ENCODE assay signal across 9 cellular contexts in the genomic region with DNA sequence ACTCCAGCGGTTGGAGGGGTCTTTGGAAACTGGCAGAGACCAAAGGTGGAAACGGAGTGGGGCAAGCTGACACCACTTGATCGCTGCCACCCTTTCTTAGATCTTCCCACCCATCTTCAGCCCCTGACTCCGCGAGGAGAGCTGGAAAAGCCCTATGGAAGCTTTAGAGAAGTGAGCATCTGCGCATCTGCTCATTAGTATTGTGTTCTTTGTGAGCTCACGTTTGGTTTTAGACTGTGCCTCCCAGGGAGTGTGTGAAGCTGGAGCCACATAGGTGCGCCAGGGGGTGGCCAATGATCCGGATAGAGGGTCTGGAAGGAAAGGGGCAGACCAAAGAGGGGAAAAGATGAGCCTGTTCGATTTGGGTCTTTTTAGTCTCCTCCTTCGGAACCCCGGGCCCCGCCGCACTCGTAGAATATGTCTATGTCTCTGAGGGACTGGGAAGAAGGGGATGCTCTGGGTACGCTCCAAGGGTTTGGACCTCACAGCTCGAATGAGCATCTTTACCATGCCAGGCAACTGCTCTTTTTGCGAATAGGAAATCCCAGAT. TPM values are rescaled to one million over a fixed set of nuclear protein-coding genes. Genes with fewer than 3 reads are reported as not detected.
DNase-seq lines count a peak whose midpoint lies in the region; ATAC-seq and TF ChIP-seq lines count a peak whose summit lies in the region.
"Had no signal": no experiment of that assay in that cellular context is flagged by ENCODE, and none has a peak within 500 bp of the region (broad histone marks: within the 10 kb centered on the region; RNA-seq: fewer than 3 reads in every experiment).

No MANE protein-coding gene starts in this region.

- no peaks in the 10 kb centered on the region for H3K9me2 ChIP-seq in PC-9 (ENCODE audit: insufficient read depth)

- intact Hi-C loops in PC-9 (cut with micrococcal nuclease; ENCODE audit: unreplicated experiment) = no loop called here

- no peaks in the 10 kb centered on the region for H3K36me3 Mint-ChIP-seq in activated CD4-positive, alpha-beta T cell treated with anti-CD3 and anti-CD28 coated beads, Interleukin-2, amount 10 ng/mL, durations not matched to agents 7 days and 5 days (ENCODE audit: low read depth)
- H3K36me3 Mint-ChIP-seq in activated naive CD8-positive, alpha-beta T cell = no peaks in the 10 kb centered on the region

- CTCF ChIA-PET in activated CD4-positive, alpha-beta T cell treated with anti-CD3 and anti-CD28 coated beads, Interleukin-2, amount 10 ng/mL, durations not matched to agents 7 days and 5 days (lab: Charles Lee) = no interaction called here
- CTCF ChIA-PET in PC-9 (lab: Charles Lee) = no interaction called here

- DNase-seq in activated CD4-positive, alpha-beta T cell treated with anti-CD3 and anti-CD28 coated beads, Interleukin-2, amount 10 ng/mL, durations not matched to agents 7 days and 5 days = no peak
- no peak for DNase-seq in activated CD4-positive, alpha-beta T cell treated with anti-CD3 and anti-CD28 coated beads for 48 hours
- DNase-seq in inferior parietal cortex (ENCODE audit: extremely low spot score) (peak; percentile 13), superior temporal gyrus (ENCODE audit: extremely low spot score) (peak; percentile 22), GM10266 (ENCODE audit: extremely low spot score) (no peak), PC-9 (no peak)

- H3K9me3 Mint-ChIP-seq in activated CD4-positive, alpha-beta T cell treated with anti-CD3 and anti-CD28 coated beads, Interleukin-2, amount 10 ng/mL, durations not matched to agents 7 days and 5 days = no peaks in the 10 kb centered on the region
- no peaks in the 10 kb centered on the region for H3K9me3 Mint-ChIP-seq in activated naive CD8-positive, alpha-beta T cell (ENCODE audit: low read depth)

- peaks cover 26% of the 10 kb centered on the region for H3K4me1 Mint-ChIP-seq in activated CD4-positive, alpha-beta T cell treated with anti-CD3 and anti-CD28 coated beads, Interleukin-2, amount 10 ng/mL, durations not matched to agents 7 days and 5 days
- peaks cover 20% of the 10 kb centered on the region for H3K4me1 Mint-ChIP-seq in activated naive CD8-positive, alpha-beta T cell (ENCODE audit: low read depth)

- H3K79me2 ChIP-seq in PC-9 (ENCODE audit: low read depth) = no peaks in the 10 kb centered on the region

- no peak for TF ChIP-seq CTCF in GM10266 (IDR thresholded peaks at IDR 0.05; ENCODE audit: control insufficient read depth, insufficient read depth, low read depth, missing control alignments)
- TF ChIP-seq CTCF in PC-9 (conservative IDR thresholded peaks at IDR 0.05) = no peak

- no peak overlapping the region for H2AFZ ChIP-seq in PC-9

- peak overlapping the region; percentile 63 for H3K4me3 Mint-ChIP-seq in activated CD4-positive, alpha-beta T cell treated with anti-CD3 and anti-CD28 coated beads, Interleukin-2, amount 10 ng/mL, durations not matched to agents 7 days and 5 days
- H3K4me3 Mint-ChIP-seq in activated naive CD8-positive, alpha-beta T cell = peak overlapping the region; percentile 74

- H4K20me1 ChIP-seq in PC-9 (ENCODE audit: insufficient read depth) = no peaks in the 10 kb centered on the region

- H3K4me3 ChIP-seq in PC-9 = no peak overlapping the region

- no peak for ATAC-seq in HG03354 (IDR thresholded peaks at IDR 0.05; ENCODE audit: poor library complexity, severe bottlenecking, unreplicated experiment)
- ATAC-seq: PC-3 had no signal

- H3K36me3 ChIP-seq in PC-9 (ENCODE audit: low read depth) = no peaks in the 10 kb centered on the region

- POLR2A ChIA-PET in activated CD4-positive, alpha-beta T cell treated with anti-CD3 and anti-CD28 coated beads, Interleukin-2, amount 10 ng/mL, durations not matched to agents 7 days and 5 days (lab: Charles Lee) = no interaction called here
- POLR2A ChIA-PET in PC-9 (lab: Charles Lee; ENCODE audit: unreplicated experiment) = no interaction called here

- no TSS peak for BruUV-seq in PC-9 (replicated peaks; lab: Mats Ljungman, UMichigan)

- no peak overlapping the region for H3K4me2 ChIP-seq in PC-9

- H3K27me3 ChIP-seq in PC-9 (ENCODE audit: insufficient read depth, low read depth) = no peaks in the 10 kb centered on the region

- no peaks in the 10 kb centered on the region for H3K4me1 ChIP-seq in PC-9 (replicated peaks; ENCODE audit: insufficient read depth)

- H3K27ac Mint-ChIP-seq in activated CD4-positive, alpha-beta T cell treated with anti-CD3 and anti-CD28 coated beads, Interleukin-2, amount 10 ng/mL, durations not matched to agents 7 days and 5 days = peak overlapping the region; percentile 33
- H3K27ac Mint-ChIP-seq in activated naive CD8-positive, alpha-beta T cell = no peak overlapping the region

- no peaks in the 10 kb centered on the region for H3K9me3 ChIP-seq in PC-9 (ENCODE audit: insufficient read depth, low read depth)

- H3K27me3 Mint-ChIP-seq in activated CD4-positive, alpha-beta T cell treated with anti-CD3 and anti-CD28 coated beads, Interleukin-2, amount 10 ng/mL, durations not matched to agents 7 days and 5 days = peaks cover 65% of the 10 kb centered on the region
- H3K27me3 Mint-ChIP-seq in activated naive CD8-positive, alpha-beta T cell = peaks cover 36% of the 10 kb centered on the region

- H3K27ac ChIP-seq in PC-9 = no peak overlapping the region

- H3F3A ChIP-seq in PC-9 (ENCODE audit: insufficient read depth, low read depth) = no peaks in the 10 kb centered on the region

RNA-seq across cellular contexts. Expression of a gene that starts 0.6 kb away (rescaled TPM):
- not detected for total RNA-seq in activated CD4-positive, alpha-beta T cell treated with anti-CD3 and anti-CD28 coated beads, Interleukin-2, amount 10 ng/mL, durations not matched to agents 7 days and 5 days
- not detected in 2 replicates for total RNA-seq in PC-9 (2021)
- total RNA-seq: PC-3 had no signal

Comparison
In these comparisons a context has a peak if more than half of its experiments do, and no peak if none do; other contexts are left out.
1. DNase-seq: peak in inferior parietal cortex (single experiment) and superior temporal gyrus (single experiment); none in activated CD4-positive, alpha-beta T cell treated with anti-CD3 and anti-CD28 coated beads, Interleukin-2, amount 10 ng/mL, durations not matched to agents 7 days and 5 days (single experiment), activated CD4-positive, alpha-beta T cell treated with anti-CD3 and anti-CD28 coated beads for 48 hours (single experiment), GM10266 (single experiment) and PC-9 (0 of 2).